ENCODE assay signal across 2 cellular contexts in the genomic region with DNA sequence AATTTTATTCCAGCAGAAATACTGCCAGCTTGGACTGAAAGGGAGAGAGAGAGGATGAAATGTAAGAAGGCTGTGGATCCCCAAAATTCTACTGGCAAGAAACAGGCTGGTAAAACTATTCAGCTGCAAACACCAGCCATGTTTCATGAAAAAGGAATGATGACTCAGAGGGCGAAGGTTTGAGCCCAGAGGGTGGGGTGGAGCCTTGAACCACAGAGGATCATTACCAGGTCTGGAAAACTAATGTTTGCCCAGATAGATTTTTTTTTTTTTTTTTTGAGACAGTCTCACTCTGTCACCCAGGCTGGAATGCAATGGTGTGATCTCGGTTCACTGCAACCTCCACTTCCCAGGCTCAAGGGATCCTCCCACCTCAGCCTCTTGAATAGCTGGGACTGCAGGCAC.
TF ChIP-seq lines count a peak whose summit lies in the region.

No MANE protein-coding gene starts in this region.

TF ChIP-seq in IMR-90, 13 proteins besides CTCF, POLR2A, EP300 and RAD21 (continued from another document):
- TF ChIP-seq, protein P1, sequence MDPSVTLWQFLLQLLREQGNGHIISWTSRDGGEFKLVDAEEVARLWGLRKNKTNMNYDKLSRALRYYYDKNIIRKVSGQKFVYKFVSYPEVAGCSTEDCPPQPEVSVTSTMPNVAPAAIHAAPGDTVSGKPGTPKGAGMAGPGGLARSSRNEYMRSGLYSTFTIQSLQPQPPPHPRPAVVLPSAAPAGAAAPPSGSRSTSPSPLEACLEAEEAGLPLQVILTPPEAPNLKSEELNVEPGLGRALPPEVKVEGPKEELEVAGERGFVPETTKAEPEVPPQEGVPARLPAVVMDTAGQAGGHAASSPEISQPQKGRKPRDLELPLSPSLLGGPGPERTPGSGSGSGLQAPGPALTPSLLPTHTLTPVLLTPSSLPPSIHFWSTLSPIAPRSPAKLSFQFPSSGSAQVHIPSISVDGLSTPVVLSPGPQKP (IDR thresholded peaks at IDR 0.05; ENCODE audit: borderline replicate concordance, low read depth, low read length), result no peak
- no peak for TF ChIP-seq NFE2L2 (IDR thresholded peaks at IDR 0.05; ENCODE audit: low read depth, low read length)
- peak; percentile 44 for TF ChIP-seq FOS (IDR thresholded peaks at IDR 0.05; ENCODE audit: low read depth, low read length)
- no peak for TF ChIP-seq MXI1 (IDR thresholded peaks at IDR 0.05; ENCODE audit: borderline replicate concordance, low read depth, low read length)

TF ChIP-seq in GM23338, 12 proteins besides CTCF, POLR2A, EP300 and RAD21 (continued from another document):
- TF ChIP-seq, protein P2, sequence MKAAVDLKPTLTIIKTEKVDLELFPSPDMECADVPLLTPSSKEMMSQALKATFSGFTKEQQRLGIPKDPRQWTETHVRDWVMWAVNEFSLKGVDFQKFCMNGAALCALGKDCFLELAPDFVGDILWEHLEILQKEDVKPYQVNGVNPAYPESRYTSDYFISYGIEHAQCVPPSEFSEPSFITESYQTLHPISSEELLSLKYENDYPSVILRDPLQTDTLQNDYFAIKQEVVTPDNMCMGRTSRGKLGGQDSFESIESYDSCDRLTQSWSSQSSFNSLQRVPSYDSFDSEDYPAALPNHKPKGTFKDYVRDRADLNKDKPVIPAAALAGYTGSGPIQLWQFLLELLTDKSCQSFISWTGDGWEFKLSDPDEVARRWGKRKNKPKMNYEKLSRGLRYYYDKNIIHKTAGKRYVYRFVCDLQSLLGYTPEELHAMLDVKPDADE (IDR thresholded peaks at IDR 0.05), result no peak
- TF ChIP-seq STAT1 (IDR thresholded peaks at IDR 0.05; ENCODE audit: unreplicated experiment) (no peak), CREB1 (CRISPR knock-in tag; IDR thresholded peaks at IDR 0.05; ENCODE audit: low read depth) (no peak), EZH2phosphoT487 (IDR thresholded peaks at IDR 0.05; ENCODE audit: unreplicated experiment) (no peak), ZNF114 (CRISPR knock-in tag; IDR thresholded peaks at IDR 0.05) (no peak), JUNB (IDR thresholded peaks at IDR 0.05; ENCODE audit: unreplicated experiment) (no peak), ZNF331 (CRISPR knock-in tag; IDR thresholded peaks at IDR 0.05; ENCODE audit: low read depth) (no peak)
- TF ChIP-seq, protein P3, sequence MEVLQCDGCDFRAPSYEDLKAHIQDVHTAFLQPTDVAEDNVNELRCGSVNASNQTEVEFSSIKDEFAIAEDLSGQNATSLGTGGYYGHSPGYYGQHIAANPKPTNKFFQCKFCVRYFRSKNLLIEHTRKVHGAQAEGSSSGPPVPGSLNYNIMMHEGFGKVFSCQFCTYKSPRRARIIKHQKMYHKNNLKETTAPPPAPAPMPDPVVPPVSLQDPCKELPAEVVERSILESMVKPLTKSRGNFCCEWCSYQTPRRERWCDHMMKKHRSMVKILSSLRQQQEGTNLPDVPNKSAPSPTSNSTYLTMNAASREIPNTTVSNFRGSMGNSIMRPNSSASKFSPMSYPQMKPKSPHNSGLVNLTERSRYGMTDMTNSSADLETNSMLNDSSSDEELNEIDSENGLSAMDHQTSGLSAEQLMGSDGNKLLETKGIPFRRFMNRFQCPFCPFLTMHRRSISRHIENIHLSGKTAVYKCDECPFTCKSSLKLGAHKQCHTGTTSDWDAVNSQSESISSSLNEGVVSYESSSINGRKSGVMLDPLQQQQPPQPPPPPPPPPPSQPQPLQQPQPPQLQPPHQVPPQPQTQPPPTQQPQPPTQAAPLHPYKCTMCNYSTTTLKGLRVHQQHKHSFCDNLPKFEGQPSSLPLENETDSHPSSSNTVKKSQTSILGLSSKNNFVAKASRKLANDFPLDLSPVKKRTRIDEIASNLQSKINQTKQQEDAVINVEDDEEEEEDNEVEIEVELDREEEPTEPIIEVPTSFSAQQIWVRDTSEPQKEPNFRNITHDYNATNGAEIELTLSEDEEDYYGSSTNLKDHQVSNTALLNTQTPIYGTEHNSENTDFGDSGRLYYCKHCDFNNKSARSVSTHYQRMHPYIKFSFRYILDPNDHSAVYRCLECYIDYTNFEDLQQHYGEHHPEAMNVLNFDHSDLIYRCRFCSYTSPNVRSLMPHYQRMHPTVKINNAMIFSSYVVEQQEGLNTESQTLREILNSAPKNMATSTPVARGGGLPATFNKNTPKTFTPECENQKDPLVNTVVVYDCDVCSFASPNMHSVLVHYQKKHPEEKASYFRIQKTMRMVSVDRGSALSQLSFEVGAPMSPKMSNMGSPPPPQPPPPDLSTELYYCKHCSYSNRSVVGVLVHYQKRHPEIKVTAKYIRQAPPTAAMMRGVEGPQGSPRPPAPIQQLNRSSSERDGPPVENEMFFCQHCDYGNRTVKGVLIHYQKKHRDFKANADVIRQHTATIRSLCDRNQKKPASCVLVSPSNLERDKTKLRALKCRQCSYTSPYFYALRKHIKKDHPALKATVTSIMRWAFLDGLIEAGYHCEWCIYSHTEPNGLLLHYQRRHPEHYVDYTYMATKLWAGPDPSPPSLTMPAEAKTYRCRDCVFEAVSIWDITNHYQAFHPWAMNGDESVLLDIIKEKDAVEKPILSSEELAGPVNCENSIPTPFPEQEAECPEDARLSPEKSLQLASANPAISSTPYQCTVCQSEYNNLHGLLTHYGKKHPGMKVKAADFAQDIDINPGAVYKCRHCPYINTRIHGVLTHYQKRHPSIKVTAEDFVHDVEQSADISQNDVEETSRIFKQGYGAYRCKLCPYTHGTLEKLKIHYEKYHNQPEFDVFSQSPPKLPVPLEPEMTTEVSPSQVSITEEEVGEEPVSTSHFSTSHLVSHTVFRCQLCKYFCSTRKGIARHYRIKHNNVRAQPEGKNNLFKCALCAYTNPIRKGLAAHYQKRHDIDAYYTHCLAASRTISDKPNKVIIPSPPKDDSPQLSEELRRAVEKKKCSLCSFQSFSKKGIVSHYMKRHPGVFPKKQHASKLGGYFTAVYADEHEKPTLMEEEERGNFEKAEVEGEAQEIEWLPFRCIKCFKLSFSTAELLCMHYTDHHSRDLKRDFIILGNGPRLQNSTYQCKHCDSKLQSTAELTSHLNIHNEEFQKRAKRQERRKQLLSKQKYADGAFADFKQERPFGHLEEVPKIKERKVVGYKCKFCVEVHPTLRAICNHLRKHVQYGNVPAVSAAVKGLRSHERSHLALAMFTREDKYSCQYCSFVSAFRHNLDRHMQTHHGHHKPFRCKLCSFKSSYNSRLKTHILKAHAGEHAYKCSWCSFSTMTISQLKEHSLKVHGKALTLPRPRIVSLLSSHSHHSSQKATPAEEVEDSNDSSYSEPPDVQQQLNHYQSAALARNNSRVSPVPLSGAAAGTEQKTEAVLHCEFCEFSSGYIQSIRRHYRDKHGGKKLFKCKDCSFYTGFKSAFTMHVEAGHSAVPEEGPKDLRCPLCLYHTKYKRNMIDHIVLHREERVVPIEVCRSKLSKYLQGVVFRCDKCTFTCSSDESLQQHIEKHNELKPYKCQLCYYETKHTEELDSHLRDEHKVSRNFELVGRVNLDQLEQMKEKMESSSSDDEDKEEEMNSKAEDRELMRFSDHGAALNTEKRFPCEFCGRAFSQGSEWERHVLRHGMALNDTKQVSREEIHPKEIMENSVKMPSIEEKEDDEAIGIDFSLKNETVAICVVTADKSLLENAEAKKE (CRISPR knock-in tag; IDR thresholded peaks at IDR 0.05), result no peak
- TF ChIP-seq, protein P4, sequence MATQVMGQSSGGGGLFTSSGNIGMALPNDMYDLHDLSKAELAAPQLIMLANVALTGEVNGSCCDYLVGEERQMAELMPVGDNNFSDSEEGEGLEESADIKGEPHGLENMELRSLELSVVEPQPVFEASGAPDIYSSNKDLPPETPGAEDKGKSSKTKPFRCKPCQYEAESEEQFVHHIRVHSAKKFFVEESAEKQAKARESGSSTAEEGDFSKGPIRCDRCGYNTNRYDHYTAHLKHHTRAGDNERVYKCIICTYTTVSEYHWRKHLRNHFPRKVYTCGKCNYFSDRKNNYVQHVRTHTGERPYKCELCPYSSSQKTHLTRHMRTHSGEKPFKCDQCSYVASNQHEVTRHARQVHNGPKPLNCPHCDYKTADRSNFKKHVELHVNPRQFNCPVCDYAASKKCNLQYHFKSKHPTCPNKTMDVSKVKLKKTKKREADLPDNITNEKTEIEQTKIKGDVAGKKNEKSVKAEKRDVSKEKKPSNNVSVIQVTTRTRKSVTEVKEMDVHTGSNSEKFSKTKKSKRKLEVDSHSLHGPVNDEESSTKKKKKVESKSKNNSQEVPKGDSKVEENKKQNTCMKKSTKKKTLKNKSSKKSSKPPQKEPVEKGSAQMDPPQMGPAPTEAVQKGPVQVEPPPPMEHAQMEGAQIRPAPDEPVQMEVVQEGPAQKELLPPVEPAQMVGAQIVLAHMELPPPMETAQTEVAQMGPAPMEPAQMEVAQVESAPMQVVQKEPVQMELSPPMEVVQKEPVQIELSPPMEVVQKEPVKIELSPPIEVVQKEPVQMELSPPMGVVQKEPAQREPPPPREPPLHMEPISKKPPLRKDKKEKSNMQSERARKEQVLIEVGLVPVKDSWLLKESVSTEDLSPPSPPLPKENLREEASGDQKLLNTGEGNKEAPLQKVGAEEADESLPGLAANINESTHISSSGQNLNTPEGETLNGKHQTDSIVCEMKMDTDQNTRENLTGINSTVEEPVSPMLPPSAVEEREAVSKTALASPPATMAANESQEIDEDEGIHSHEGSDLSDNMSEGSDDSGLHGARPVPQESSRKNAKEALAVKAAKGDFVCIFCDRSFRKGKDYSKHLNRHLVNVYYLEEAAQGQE (IDR thresholded peaks at IDR 0.05; ENCODE audit: unreplicated experiment), result no peak
